Comparison of ENCODE assay signal across 19 cellular contexts in genomic region chr2:230809677-230810251, GRCh38. TPM values are rescaled to one million over a fixed set of nuclear protein-coding genes. Genes with fewer than 3 reads are reported as not detected.
DNase-seq lines count a peak whose midpoint lies in the region; ATAC-seq and TF ChIP-seq lines count a peak whose summit lies in the region.
"Had no signal": no experiment of that assay in that cellular context is flagged by ENCODE, and none has a peak within 500 bp of the region (broad histone marks: within the 10 kb centered on the region; RNA-seq: fewer than 3 reads in every experiment).

No MANE protein-coding gene starts in this region.

- no peaks in the 10 kb centered on the region for H3K4me1 Mint-ChIP-seq in endothelial cell (ENCODE audit: unreplicated experiment)

- H3K9ac ChIP-seq in OCI-LY3 (ENCODE audit: low read length), result no peak overlapping the region
- no peak overlapping the region for H3K9ac ChIP-seq in smooth muscle cell (ENCODE audit: low read depth)

- H3K4me3 Mint-ChIP-seq in endothelial cell (ENCODE audit: unreplicated experiment), result no peak overlapping the region
- H3K4me3 Mint-ChIP-seq: activated CD4-positive, alpha-beta T cell treated with anti-CD3 and anti-CD28 coated beads, Interleukin-2, amount 10 ng/mL, durations not matched to agents 24 days and 14 days; activated T-helper 1 cell treated with anti-CD3 and anti-CD28 coated beads, Interleukin-12 subunit alpha, Interleukin-12 subunit beta, Interleukin-2, Interleukin-4 antibody, amounts not matched to agents 30 ng/mL and 10 ng/mL and 1 ng/mL, durations not matched to agents 14 hours and 24 hours and 36 hours; B cell; stimulated activated naive B cell treated with anti-CD40 and anti-IgM and Interleukin-4, amounts not matched to agents 10 μg/mL and 1 μg/mL and 100 μg/mL, for 72 hours; T-helper 17 cell had no signal

- H3K4me3 ChIP-seq in cardiac muscle cell (no peak overlapping the region), OCI-LY3 (ENCODE audit: low read length) (no peak overlapping the region), smooth muscle cell (no peak overlapping the region)
- H3K4me3 ChIP-seq: Peyer's patch, vagina had no signal

- peaks cover 15% of the 10 kb centered on the region for H3K36me3 ChIP-seq in cardiac muscle cell
- peaks cover 34% of the 10 kb centered on the region for H3K36me3 ChIP-seq in OCI-LY3 (replicated peaks; ENCODE audit: low read depth, low read length)
- H3K36me3 ChIP-seq in smooth muscle cell (ENCODE audit: low read depth), result peaks cover 5% of the 10 kb centered on the region

- ATAC-seq in Right ventricle myocardium inferior (no peak), GM18502 (IDR thresholded peaks at IDR 0.05; ENCODE audit: poor library complexity, unreplicated experiment) (no peak)
- ATAC-seq: stimulated activated naive B cell treated with anti-CD40 and anti-IgM and Interleukin-4, amounts not matched to agents 10 μg/mL and 1 μg/mL and 100 μg/mL, for 72 hours; T-helper 17 cell had no signal

- no peaks in the 10 kb centered on the region for H4K20me1 ChIP-seq in OCI-LY3 (ENCODE audit: insufficient read depth, low read length)
- H4K20me1 ChIP-seq in smooth muscle cell (ENCODE audit: low read depth), result peaks cover 5% of the 10 kb centered on the region

- H3K27ac Mint-ChIP-seq in endothelial cell (ENCODE audit: unreplicated experiment), result peak overlapping the region; percentile 67
- H3K27ac Mint-ChIP-seq: activated CD4-positive, alpha-beta T cell treated with anti-CD3 and anti-CD28 coated beads, Interleukin-2, amount 10 ng/mL, durations not matched to agents 24 days and 14 days; B cell; T-helper 17 cell had no signal

- H3K4me2 ChIP-seq in OCI-LY3 (ENCODE audit: low read length) (no peak overlapping the region), smooth muscle cell (no peak overlapping the region)

- H3K27me3 ChIP-seq in cardiac muscle cell (no peaks in the 10 kb centered on the region), OCI-LY3 (ENCODE audit: low read depth, low read length) (no peaks in the 10 kb centered on the region), smooth muscle cell (ENCODE audit: low read depth) (no peaks in the 10 kb centered on the region)
- H3K27me3 ChIP-seq: Peyer's patch, vagina had no signal

- H3K4me1 ChIP-seq in cardiac muscle cell (ENCODE audit: low read depth), result no peaks in the 10 kb centered on the region
- H3K4me1 ChIP-seq in OCI-LY3 (ENCODE audit: low read length), result peaks cover 6% of the 10 kb centered on the region
- no peaks in the 10 kb centered on the region for H3K4me1 ChIP-seq in smooth muscle cell (ENCODE audit: low read depth)
- H3K4me1 ChIP-seq: Peyer's patch, vagina had no signal

- DNase-seq in cardiac muscle cell (ENCODE audit: low read depth in 1 of 2, low spot score in 1 of 2), result no peak
- DNase-seq in Right ventricle myocardium inferior (ENCODE audit: missing footprints), result no peak
- DNase-seq in endothelial cell (ENCODE audit: low spot score), result no peak
- DNase-seq in smooth muscle cell (lab: John Stamatoyannopoulos, UW; ENCODE audit: unreplicated experiment), result no peak
- DNase-seq in mesenteric fat pad (ENCODE audit: low spot score), result no peak
- no peak for DNase-seq in NCI-H1105 (lab: John Stamatoyannopoulos, UW)
- DNase-seq: activated CD4-positive, alpha-beta T cell treated with anti-CD3 and anti-CD28 coated beads, Interleukin-2, amount 10 ng/mL, durations not matched to agents 24 days and 14 days; EL; GOT3; NCI-H2171 treated with DMSO at 0.1 percent for 48 hours; Peyer's patch; stimulated activated CD4-positive, alpha-beta T cell treated with anti-CD3 and anti-CD28 coated beads, Interleukin-4, amount 100 ng/mL, for 24 hours; stimulated activated naive B cell treated with anti-CD40 and anti-IgM and Interleukin-4, amounts not matched to agents 10 μg/mL and 1 μg/mL and 100 μg/mL, for 72 hours; T-helper 17 cell had no signal

- H3K27ac ChIP-seq in cardiac muscle cell (no peak overlapping the region), OCI-LY3 (ENCODE audit: low read length) (no peak overlapping the region), smooth muscle cell (ENCODE audit: low read depth) (no peak overlapping the region)
- H3K27ac ChIP-seq: Peyer's patch, vagina had no signal

- H3F3A ChIP-seq in smooth muscle cell (ENCODE audit: low read depth), result peaks cover 3% of the 10 kb centered on the region

- intact Hi-C loops in Right ventricle myocardium inferior (cut with DNase I), result no loop called here

- peaks cover 23% of the 10 kb centered on the region for H3K36me3 Mint-ChIP-seq in endothelial cell (ENCODE audit: low read depth, unreplicated experiment)

- WGBS in smooth muscle cell (ENCODE audit: low lambda C conversion rate), result 94% methylated on average over 8 of the region's 8 CpGs

- H3K27me3 Mint-ChIP-seq in endothelial cell (ENCODE audit: unreplicated experiment), result peaks cover 3% of the 10 kb centered on the region
- H3K27me3 Mint-ChIP-seq: activated CD4-positive, alpha-beta T cell treated with anti-CD3 and anti-CD28 coated beads, Interleukin-2, amount 10 ng/mL, durations not matched to agents 24 days and 14 days; B cell; stimulated activated naive B cell treated with anti-CD40 and anti-IgM and Interleukin-4, amounts not matched to agents 10 μg/mL and 1 μg/mL and 100 μg/mL, for 72 hours; T-helper 17 cell had no signal

- H3K79me2 ChIP-seq in OCI-LY3 (ENCODE audit: low read length) (no peaks in the 10 kb centered on the region; the same call in 1 of the 2 replicates), smooth muscle cell (ENCODE audit: low read depth) (no peaks in the 10 kb centered on the region)

- H3K9me3 ChIP-seq in cardiac muscle cell (ENCODE audit: low read depth) (no peaks in the 10 kb centered on the region), OCI-LY3 (ENCODE audit: insufficient read depth, low read length) (no peaks in the 10 kb centered on the region), smooth muscle cell (replicated peaks; ENCODE audit: low read depth) (no peaks in the 10 kb centered on the region)
- H3K9me3 ChIP-seq: Peyer's patch, vagina had no signal

- H3K9me3 Mint-ChIP-seq in endothelial cell (ENCODE audit: unreplicated experiment), result no peaks in the 10 kb centered on the region
- H3K9me3 Mint-ChIP-seq: activated CD4-positive, alpha-beta T cell treated with anti-CD3 and anti-CD28 coated beads, Interleukin-2, amount 10 ng/mL, durations not matched to agents 24 days and 14 days; activated T-helper 1 cell treated with anti-CD3 and anti-CD28 coated beads, Interleukin-12 subunit alpha, Interleukin-12 subunit beta, Interleukin-2, Interleukin-4 antibody, amounts not matched to agents 30 ng/mL and 10 ng/mL and 1 ng/mL, durations not matched to agents 14 hours and 24 hours and 36 hours; stimulated activated naive B cell treated with anti-CD40 and anti-IgM and Interleukin-4, amounts not matched to agents 10 μg/mL and 1 μg/mL and 100 μg/mL, for 72 hours had no signal

- H2AFZ ChIP-seq in OCI-LY3 (ENCODE audit: low read depth, low read length) (no peak overlapping the region), smooth muscle cell (ENCODE audit: low read depth) (no peak overlapping the region)

- TF ChIP-seq CTCF in cardiac muscle cell (IDR thresholded peaks at IDR 0.05; ENCODE audit: low read depth, low read length), result peak; percentile 29
- peak; percentile 23 for TF ChIP-seq CTCF in OCI-LY3 (IDR thresholded peaks at IDR 0.05; ENCODE audit: low read depth, low read length)
- peak; percentile 52 for TF ChIP-seq CTCF in endothelial cell (IDR thresholded peaks at IDR 0.05; ENCODE audit: unreplicated experiment)
- TF ChIP-seq CTCF in smooth muscle cell (IDR thresholded peaks at IDR 0.05; ENCODE audit: borderline replicate concordance, insufficient read depth, poor library complexity, severe bottlenecking), result peak; percentile 4

RNA-seq across cellular contexts. Expression of gene ITM2C, which starts 55.0 kb away (rescaled TPM):
- total RNA-seq in cardiac muscle cell, result 389 and 411 TPM in 2 replicates
- polyA plus RNA-seq in cardiac muscle cell, result 484 and 536 TPM in 2 replicates
- total RNA-seq in Right ventricle myocardium inferior, result 29.6 TPM
- total RNA-seq in endothelial cell (ENCODE audit: unreplicated experiment), result 279 TPM
- 344 and 532 TPM in 2 replicates for total RNA-seq in smooth muscle cell
- polyA plus RNA-seq in smooth muscle cell, result 458 and 600 TPM in 2 replicates
- total RNA-seq in mesenteric fat pad, result 27.1 TPM
